19 cellular contexts compared by ENCODE assay signal in the genomic region with DNA sequence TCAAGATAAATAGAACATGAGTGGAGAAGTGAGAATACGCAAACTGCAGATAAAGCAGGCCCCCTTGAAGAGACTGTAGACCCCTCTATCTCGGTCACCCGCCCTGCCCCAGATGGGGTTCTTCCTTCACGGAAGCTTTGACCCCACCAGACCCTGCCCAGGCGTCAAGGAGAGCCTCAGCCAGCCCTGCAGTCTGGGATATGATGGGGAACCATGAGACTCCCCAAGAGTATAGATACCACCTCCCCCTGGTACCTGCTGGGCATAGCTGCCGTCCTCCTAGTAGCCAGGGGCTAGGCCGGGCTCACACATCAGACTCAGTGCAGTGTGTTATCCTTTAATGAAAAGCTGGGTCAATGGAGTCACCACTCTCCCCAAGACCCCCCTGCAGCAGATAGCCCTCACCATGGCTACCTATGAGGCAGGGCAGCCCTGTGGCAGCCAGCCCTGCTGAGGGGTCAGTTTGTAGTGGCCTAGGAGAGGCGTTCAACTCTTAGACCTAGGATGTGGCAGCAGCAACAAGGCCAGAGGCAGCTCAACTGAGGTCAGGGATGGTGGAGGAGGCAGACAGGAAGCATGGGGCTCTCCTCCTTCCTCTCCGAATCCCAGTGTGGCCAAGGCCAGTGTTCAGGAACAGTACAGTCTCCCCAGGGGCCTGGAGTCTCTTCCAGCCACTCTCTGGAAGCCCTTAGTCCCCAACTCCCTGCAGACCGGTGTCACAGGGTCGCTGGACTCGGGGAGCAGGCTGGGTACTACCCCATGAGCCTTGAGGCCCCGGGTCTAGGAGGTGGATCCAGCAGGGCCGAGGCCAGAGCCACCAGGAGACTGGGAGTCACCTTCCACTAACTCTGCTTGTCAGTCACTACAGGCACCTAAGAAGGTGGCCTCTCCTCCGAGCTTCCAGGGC. TPM values are rescaled to one million over a fixed set of nuclear protein-coding genes. Genes with fewer than 3 reads are reported as not detected.
A peak's percentile ranks its signal among the peaks of the same experiment; 100 is the strongest.
DNase-seq lines count a peak whose midpoint lies in the region; ATAC-seq and TF ChIP-seq lines count a peak whose summit lies in the region.
"Had no signal": no experiment of that assay in that cellular context is flagged by ENCODE, and none has a peak within 500 bp of the region (broad histone marks: within the 10 kb centered on the region; RNA-seq: fewer than 3 reads in every experiment).

No MANE protein-coding gene starts in this region.

- H3K27ac Mint-ChIP-seq in activated T-cell treated with anti-CD3 and anti-CD28 coated beads, Interleukin-2, amount 50 U/mL, for 72 hours = no peak overlapping the region
- peak overlapping the region; percentile 66 for H3K27ac Mint-ChIP-seq in nephron progenitor cell
- H3K27ac Mint-ChIP-seq: stimulated activated memory B cell treated with anti-CD40 and anti-IgM and Interleukin-4, amounts not matched to agents 10 μg/mL and 1 μg/mL and 100 μg/mL, for 72 hours had no signal

- TF ChIP-seq CTCF in ascending aorta (IDR thresholded peaks at IDR 0.05) (no peak), nephron progenitor cell (IDR thresholded peaks at IDR 0.05) (no peak), transverse colon (IDR thresholded peaks at IDR 0.05) (no peak), colonic mucosa (IDR thresholded peaks at IDR 0.05) (no peak)

- no peak for TF ChIP-seq POLR2A in transverse colon (IDR thresholded peaks at IDR 0.05)

- H3K27ac ChIP-seq in ascending aorta (peak overlapping the region; percentile 89 to 91), transverse colon (peak overlapping the region; percentile 74 to 88 (median 82)), colonic mucosa (no peak overlapping the region)
- H3K27ac ChIP-seq: SK-N-MC had no signal

- no peaks in the 10 kb centered on the region for H3K27me3 Mint-ChIP-seq in activated T-cell treated with anti-CD3 and anti-CD28 coated beads, Interleukin-2, amount 50 U/mL, for 72 hours (ENCODE audit: low read depth)
- H3K27me3 Mint-ChIP-seq in nephron progenitor cell (ENCODE audit: low read depth, poor library complexity) = peaks cover 4% of the 10 kb centered on the region

- H3K9me3 Mint-ChIP-seq in activated T-cell treated with anti-CD3 and anti-CD28 coated beads, Interleukin-2, amount 50 U/mL, for 72 hours = no peaks in the 10 kb centered on the region
- no peaks in the 10 kb centered on the region for H3K9me3 Mint-ChIP-seq in nephron progenitor cell
- H3K9me3 Mint-ChIP-seq: stimulated activated memory B cell treated with anti-CD40 and anti-IgM and Interleukin-4, amounts not matched to agents 10 μg/mL and 1 μg/mL and 100 μg/mL, for 72 hours had no signal

- H3K9me3 ChIP-seq in ascending aorta (no peaks in the 10 kb centered on the region), transverse colon (no peaks in the 10 kb centered on the region), colonic mucosa (no peaks in the 10 kb centered on the region)
- H3K9me3 ChIP-seq: mucosa of descending colon had no signal

- no peaks in the 10 kb centered on the region for H3K36me3 Mint-ChIP-seq in activated T-cell treated with anti-CD3 and anti-CD28 coated beads, Interleukin-2, amount 50 U/mL, for 72 hours (ENCODE audit: insufficient read depth in 2 of 2)
- peaks cover 28% of the 10 kb centered on the region for H3K36me3 Mint-ChIP-seq in nephron progenitor cell (ENCODE audit: low read depth)
- H3K36me3 Mint-ChIP-seq: stimulated activated memory B cell treated with anti-CD40 and anti-IgM and Interleukin-4, amounts not matched to agents 10 μg/mL and 1 μg/mL and 100 μg/mL, for 72 hours had no signal

- peak; percentile 5 for DNase-seq in activated T-cell treated with anti-CD3 and anti-CD28 coated beads, Interleukin-2, amount 50 U/mL, for 1 hour
- no peak for DNase-seq in activated T-cell treated with anti-CD3 and anti-CD28 coated beads, Interleukin-2, amount 50 U/mL, for 72 hours
- DNase-seq in ascending aorta (ENCODE audit: low spot score in 2 of 2) = peak in 1 of 2 donors; percentile 61
- DNase-seq in nephron progenitor cell = no peak
- DNase-seq in transverse colon = no peak
- no peak for DNase-seq in colonic mucosa
- DNase-seq: ACHN; effector CD4-positive, alpha-beta T cell; foreskin melanocyte; KG1; NCI-H1417; NCI-H345; stimulated activated CD4-positive, alpha-beta T cell treated with anti-CD3 and anti-CD28 coated beads, Interleukin-2, amount 100 ng/mL, for 48 hours had no signal

- in situ Hi-C loops in transverse colon (cut with MboI; ENCODE audit: low pct_ligation_motif_present in 1 of 4, low pct_unique_long_range_greater_than_20kb in 1 of 4, low sequenced_read_pairs in 3 of 4) = loop anchor here in 2 of 4 donors (5.0 to 10.0 kb wide), 2 partner anchors 34 to 129 kb away; no protein-coding TSS in a partner anchor

- H3K4me3 ChIP-seq in ascending aorta (no peak overlapping the region), transverse colon (no peak overlapping the region), colonic mucosa (no peak overlapping the region)
- H3K4me3 ChIP-seq: mucosa of descending colon, SK-N-MC had no signal

- H3K4me3 Mint-ChIP-seq in activated T-cell treated with anti-CD3 and anti-CD28 coated beads, Interleukin-2, amount 50 U/mL, for 72 hours = no peak overlapping the region
- H3K4me3 Mint-ChIP-seq in nephron progenitor cell = no peak overlapping the region
- H3K4me3 Mint-ChIP-seq: stimulated activated memory B cell treated with anti-CD40 and anti-IgM and Interleukin-4, amounts not matched to agents 10 μg/mL and 1 μg/mL and 100 μg/mL, for 72 hours had no signal

- H3K27me3 ChIP-seq in ascending aorta = no peaks in the 10 kb centered on the region
- H3K27me3 ChIP-seq in transverse colon = no peaks in the 10 kb centered on the region
- no peaks in the 10 kb centered on the region for H3K27me3 ChIP-seq in colonic mucosa

- H3K36me3 ChIP-seq in ascending aorta (peaks cover 31 to 51% of the 10 kb centered on the region in 2 donors), transverse colon (peaks cover 0 to 6% (median 3%) of the 10 kb centered on the region in 4 donors), colonic mucosa (no peaks in the 10 kb centered on the region)

- 86% methylated on average over 15 of the region's 15 CpGs; no CpG with 5 or more reads in 1 of the 2 donors for WGBS in transverse colon (ENCODE audit: low coverage in 1 of 2), 2 donors

- no peak for TF ChIP-seq EP300 in transverse colon (IDR thresholded peaks at IDR 0.05; ENCODE audit: low read depth)

- no peak for ATAC-seq in activated T-cell treated with anti-CD3 and anti-CD28 coated beads, Interleukin-2, amount 50 U/mL, for 72 hours (replicated peaks in 1 of 2)
- ATAC-seq in HG02798 (IDR thresholded peaks at IDR 0.05; ENCODE audit: poor library complexity, unreplicated experiment) (no peak), HG02678 (IDR thresholded peaks at IDR 0.05; ENCODE audit: unreplicated experiment) (no peak)
- ATAC-seq: mucosa of descending colon; stimulated activated memory B cell treated with anti-CD40 and anti-IgM and Interleukin-4, amounts not matched to agents 10 μg/mL and 1 μg/mL and 100 μg/mL, for 72 hours had no signal

- H3K4me1 Mint-ChIP-seq in activated T-cell treated with anti-CD3 and anti-CD28 coated beads, Interleukin-2, amount 50 U/mL, for 72 hours (ENCODE audit: low read depth) = no peaks in the 10 kb centered on the region
- H3K4me1 Mint-ChIP-seq in nephron progenitor cell = peaks cover under 1% of the 10 kb centered on the region

- no peak overlapping the region for H3K9ac ChIP-seq in colonic mucosa (ENCODE audit: low read depth in 2 of 2, low read length in 2 of 2)

- H3K4me1 ChIP-seq in ascending aorta (peaks cover 29 to 34% of the 10 kb centered on the region in 2 donors), transverse colon (peaks cover 3 to 16% (median 7%) of the 10 kb centered on the region in 4 donors), colonic mucosa (no peaks in the 10 kb centered on the region)

- intact Hi-C loops in ascending aorta (cut with DNase I) (loop anchor here (5.0 kb wide), 1 partner anchor 99 kb away; a partner anchor contains a TSS), transverse colon (cut with DNase I; ENCODE audit: low total_unique reads) (loop anchor here (2.0 kb wide), 1 partner anchor 27 kb away; a partner anchor contains a TSS), colonic mucosa (cut with DNase I) (loop anchor here (5.0 to 10.0 kb wide), 2 partner anchors 129 to 144 kb away; no protein-coding TSS in a partner anchor)

RNA-seq across cellular contexts. Expression of a gene that starts 26.1 kb away (rescaled TPM):
- total RNA-seq in activated T-cell treated with anti-CD3 and anti-CD28 coated beads, Interleukin-2, amount 50 U/mL, for 72 hours = 1 to 10 TPM; 3.2 to 6.1 TPM
- total RNA-seq in ascending aorta (160 TPM), transverse colon (100 to 1,000 TPM; 129 to 530 (median 245) TPM), colonic mucosa (100 to 1,000 TPM in 1 of 2 donors, 10 to 100 TPM in 1; 70.6 to 131 TPM)

RNA-seq across cellular contexts. Expression of a gene that starts 31.8 kb away (rescaled TPM):
- total RNA-seq in activated T-cell treated with anti-CD3 and anti-CD28 coated beads, Interleukin-2, amount 50 U/mL, for 72 hours = not detected
- total RNA-seq in ascending aorta (not detected), transverse colon (not detected), colonic mucosa (not detected)
- total RNA-seq: mucosa of descending colon, renal cortical epithelial cell had no signal

RNA-seq across cellular contexts. Expression of a gene that starts 36.1 kb away (rescaled TPM):
- 10 to 100 TPM; 13.5 to 16.7 TPM for total RNA-seq in activated T-cell treated with anti-CD3 and anti-CD28 coated beads, Interleukin-2, amount 50 U/mL, for 72 hours
- total RNA-seq in ascending aorta (19.3 TPM), transverse colon (10 to 100 TPM in 2 of 4 donors, 1 to 10 TPM in 2; 2.8 to 14.1 (median 8.2) TPM), colonic mucosa (10 to 100 TPM; 11.8 to 21.5 TPM)

RNA-seq across cellular contexts. Expression of a gene that starts 36.3 kb away (rescaled TPM):
- 100 to 1,000 TPM; 263 to 285 TPM for total RNA-seq in activated T-cell treated with anti-CD3 and anti-CD28 coated beads, Interleukin-2, amount 50 U/mL, for 72 hours
- total RNA-seq in ascending aorta (142 TPM), transverse colon (100 to 1,000 TPM; 115 to 279 (median 192) TPM), colonic mucosa (100 to 1,000 TPM; 185 to 259 TPM)

RNA-seq across cellular contexts. Expression of a gene that starts 42.8 kb away (rescaled TPM):
- total RNA-seq in activated T-cell treated with anti-CD3 and anti-CD28 coated beads, Interleukin-2, amount 50 U/mL, for 72 hours = 10 to 100 TPM; 15.6 to 19.9 TPM
- total RNA-seq in ascending aorta (9.0 TPM), transverse colon (1 to 10 TPM; 1.8 to 4.4 (median 2.9) TPM), colonic mucosa (1 to 10 TPM; 3.2 to 8.6 TPM)

Comparison
In these comparisons a context has a peak if more than half of its experiments do, and no peak if none do; other contexts are left out.
1. RNA of a gene that starts 26.1 kb away (total RNA-seq): 129 to 530 TPM in transverse colon, 160 TPM in ascending aorta (single experiment) and 70.6 to 131 TPM in colonic mucosa; 3.2 to 6.1 TPM in activated T-cell treated with anti-CD3 and anti-CD28 coated beads, Interleukin-2, amount 50 U/mL, for 72 hours; every median in the first group is over 10 times any median in the second.